ENCODE assay signal across 22 cellular contexts in the genomic region with DNA sequence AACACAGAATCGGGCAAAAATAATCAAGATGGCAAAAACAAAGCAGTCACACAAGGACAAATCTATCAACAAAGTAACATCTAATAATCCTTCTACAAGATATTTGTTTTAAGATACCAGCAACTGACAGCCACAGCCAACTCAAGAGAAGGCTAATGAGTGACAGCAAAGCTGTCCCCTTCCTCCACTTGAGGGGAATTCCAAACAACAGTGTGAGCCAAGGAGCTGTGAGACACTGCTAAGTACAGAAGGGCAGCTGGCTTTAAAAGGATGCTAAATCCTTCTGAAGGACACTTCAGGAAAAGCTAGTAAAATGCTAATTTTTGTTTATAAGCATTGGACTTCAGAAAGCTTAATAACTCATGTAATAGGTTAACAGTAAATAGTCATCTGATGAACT.
DNase-seq lines count a peak whose midpoint lies in the region; ATAC-seq and TF ChIP-seq lines count a peak whose summit lies in the region.
"Had no signal": no experiment of that assay in that cellular context is flagged by ENCODE, and none has a peak within 500 bp of the region (broad histone marks: within the 10 kb centered on the region; RNA-seq: fewer than 3 reads in every experiment).

No MANE protein-coding gene starts in this region.

- peak overlapping the region in 3 of 59 donors; percentile 19 to 26 (median 25) for H3K4me3 ChIP-seq in dorsolateral prefrontal cortex
- H3K4me3 ChIP-seq: GM23248, K562, MG63, Peyer's patch had no signal

- no peaks in the 10 kb centered on the region for H3K27me3 ChIP-seq in dorsolateral prefrontal cortex
- H3K27me3 ChIP-seq in layer of hippocampus (ENCODE audit: control insufficient read depth, insufficient read depth, low read length) = no peaks in the 10 kb centered on the region
- H3K27me3 ChIP-seq: MG63, Peyer's patch had no signal

- H3K27ac ChIP-seq in dorsolateral prefrontal cortex = peak overlapping the region in 58 of 59 donors; percentile 16 to 99 (median 90)
- peak overlapping the region; percentile 53 for H3K27ac ChIP-seq in layer of hippocampus (ENCODE audit: low read depth, low read length)
- peak overlapping the region; percentile 58 for H3K27ac ChIP-seq in temporal lobe (ENCODE audit: low read depth, low read length)
- H3K27ac ChIP-seq: GM23248, Peyer's patch had no signal

- no peak for TF ChIP-seq CTCF in dorsolateral prefrontal cortex (IDR thresholded peaks at IDR 0.05 in 54 of 56, conservative IDR thresholded peaks at IDR 0.05 in 2 of 56; ENCODE audit: low read depth in 1 of 56, partially characterized antibody in 56 of 56)

- DNase-seq in NCI-H524 treated with DMSO at 0.1 percent for 48 hours (lab: John Stamatoyannopoulos, UW) = peak; percentile 96
- DNase-seq in dorsolateral prefrontal cortex = no peak
- no peak for DNase-seq in cerebellum (ENCODE audit: low spot score)
- DNase-seq in NCI-H345 treated with DMSO at 0.1 percent for 48 hours (lab: John Stamatoyannopoulos, UW; ENCODE audit: unreplicated experiment) = no peak
- DNase-seq: CD4-positive, alpha-beta T cell; COR-L47; DMS79 treated with DMSO at 0.1 percent for 48 hours; GM23248; MG63; NCI-H1417 treated with DMSO at 0.1 percent for 48 hours; NCI-H187; NCI-H2107; NCI-H2227 treated with DMSO at 0.1 percent for 48 hours; NCI-H510A treated with DMSO at 0.1 percent for 48 hours; Peyer's patch had no signal

- intact Hi-C loops in dorsolateral prefrontal cortex (cut with DNase I) = no loop called here

- ATAC-seq in GM19035 (IDR thresholded peaks at IDR 0.05; ENCODE audit: unreplicated experiment) = no peak
- ATAC-seq in GM21360 (IDR thresholded peaks at IDR 0.05; ENCODE audit: unreplicated experiment) = no peak
- ATAC-seq: HepG2, K562, SK-N-SH treated with all-trans-retinoic acid at 6 μM for 48 hours had no signal
